ENCODE assay signal across 19 cellular contexts in genomic region chr3:53809764-53810400, GRCh38. TPM values are rescaled to one million over a fixed set of nuclear protein-coding genes. Genes with fewer than 3 reads are reported as not detected.
"Had no signal": no experiment of that assay in that cellular context is flagged by ENCODE, and none has a peak within 500 bp of the region (broad histone marks: within the 10 kb centered on the region; RNA-seq: fewer than 3 reads in every experiment).

No MANE protein-coding gene starts in this region.

- H3K4me1 Mint-ChIP-seq: activated naive CD8-positive, alpha-beta T cell treated with anti-CD3 and anti-CD28 coated beads, Interleukin-2, amount 10 ng/mL, durations not matched to agents 7 days and 5 days had no signal

- H3K9me3 ChIP-seq: mucosa of descending colon, psoas muscle, right atrium auricular region, SJSA1 had no signal

- H3K36me3 ChIP-seq: right atrium auricular region, SJSA1 had no signal

- H3K9me3 Mint-ChIP-seq: activated naive CD4-positive, alpha-beta T cell treated with anti-CD3 and anti-CD28 coated beads for 36 hours; activated naive CD8-positive, alpha-beta T cell treated with anti-CD3 and anti-CD28 coated beads, Interleukin-2, amount 10 ng/mL, durations not matched to agents 7 days and 5 days; memory B cell had no signal

- ATAC-seq: esophagus mucosa, mucosa of descending colon, psoas muscle had no signal

- H3K27me3 ChIP-seq: cardiac muscle cell, right atrium auricular region, SJSA1 had no signal

- DNase-seq: activated CD4-positive, alpha-beta T cell treated with anti-CD3 and anti-CD28 coated beads for 1 hour; activated naive CD4-positive, alpha-beta T cell treated with anti-CD3 and anti-CD28 coated beads for 36 hours; activated naive CD8-positive, alpha-beta T cell treated with anti-CD3 and anti-CD28 coated beads, Interleukin-2, amount 10 ng/mL, durations not matched to agents 7 days and 5 days; activated T-cell treated with anti-CD3 and anti-CD28 coated beads, Interleukin-2, amount 50 U/mL, for 48 hours; amniotic stem cell; effector memory CD4-positive, alpha-beta T cell; hippocampal formation; mucosa of descending colon; psoas muscle; stimulated activated CD4-positive, alpha-beta T cell treated with anti-CD3 and anti-CD28 coated beads, Interleukin-2, amount 100 ng/mL, for 24 hours; stimulated activated CD8-positive, alpha-beta memory T cell treated with anti-CD3 and anti-CD28 coated beads, Interleukin-4, amount 100 ng/mL, for 48 hours; stimulated activated naive CD4-positive, alpha-beta T cell; T-helper 1 cell had no signal

- H3K4me1 ChIP-seq: SJSA1 had no signal

- H3K27me3 Mint-ChIP-seq: activated naive CD8-positive, alpha-beta T cell treated with anti-CD3 and anti-CD28 coated beads, Interleukin-2, amount 10 ng/mL, durations not matched to agents 7 days and 5 days had no signal

- H3K36me3 Mint-ChIP-seq: activated naive CD8-positive, alpha-beta T cell treated with anti-CD3 and anti-CD28 coated beads, Interleukin-2, amount 10 ng/mL, durations not matched to agents 7 days and 5 days; memory B cell had no signal

- H3K27ac ChIP-seq: cardiac muscle cell, psoas muscle, right atrium auricular region, SJSA1 had no signal

- H3K27ac Mint-ChIP-seq: activated naive CD4-positive, alpha-beta T cell treated with anti-CD3 and anti-CD28 coated beads for 36 hours; activated naive CD8-positive, alpha-beta T cell treated with anti-CD3 and anti-CD28 coated beads, Interleukin-2, amount 10 ng/mL, durations not matched to agents 7 days and 5 days; memory B cell had no signal

- H3K4me3 Mint-ChIP-seq: activated naive CD4-positive, alpha-beta T cell treated with anti-CD3 and anti-CD28 coated beads for 36 hours; activated naive CD8-positive, alpha-beta T cell treated with anti-CD3 and anti-CD28 coated beads, Interleukin-2, amount 10 ng/mL, durations not matched to agents 7 days and 5 days; memory B cell had no signal

- H3K4me3 ChIP-seq: cardiac muscle cell, mucosa of descending colon, psoas muscle, right atrium auricular region, SJSA1 had no signal

RNA-seq across cellular contexts. Expression of gene CHDH, which starts 36.3 kb away (rescaled TPM):
- total RNA-seq: SJSA1 had no signal

RNA-seq across cellular contexts. Expression of gene IL17RB, which starts 36.5 kb away (rescaled TPM):
- total RNA-seq: endothelial cell of umbilical vein, SJSA1 had no signal
